Comparison of ENCODE assay signal across 29 cellular contexts in the genomic region with DNA sequence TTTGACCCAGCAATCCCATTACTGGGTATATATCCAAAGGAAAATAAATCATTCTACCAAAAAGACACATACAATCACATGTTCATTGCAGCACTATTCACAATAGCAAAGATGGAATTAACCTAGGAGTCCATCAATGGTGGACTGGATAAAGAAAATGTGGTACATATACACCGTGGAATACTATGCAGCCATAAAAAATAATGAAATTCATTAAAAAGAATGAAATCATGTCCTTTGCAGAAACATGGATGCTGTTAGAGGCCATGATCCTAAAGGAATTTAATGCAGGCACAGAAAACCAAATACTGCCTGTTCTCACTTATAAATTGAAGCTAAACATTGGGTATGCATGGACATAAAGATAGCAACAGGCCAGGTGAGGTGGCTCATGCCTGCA.
"Had no signal": no experiment of that assay in that cellular context is flagged by ENCODE, and none has a peak within 500 bp of the region (broad histone marks: within the 10 kb centered on the region; RNA-seq: fewer than 3 reads in every experiment).

No MANE protein-coding gene starts in this region.

- ATAC-seq: effector memory CD8-positive, alpha-beta T cell; esophagus mucosa; foreskin keratinocyte; gastrocnemius medialis; gastroesophageal sphincter; heart left ventricle; heart right ventricle had no signal

- H3K4me1 ChIP-seq: colonic mucosa, esophagus muscularis mucosa, esophagus squamous epithelium, foreskin keratinocyte, gastrocnemius medialis, gastroesophageal sphincter, heart left ventricle, heart right ventricle had no signal

- H3K9me3 Mint-ChIP-seq: dendritic cell treated with granulocyte-macrophage colony-stimulating factor and Interleukin-4, amounts not matched to agents 40 ng/mL and 50 ng/mL, for 4 days; effector memory CD8-positive, alpha-beta T cell; endodermal cell had no signal

- H3K9me3 ChIP-seq: colonic mucosa, esophagus muscularis mucosa, esophagus squamous epithelium, gastrocnemius medialis, gastroesophageal sphincter had no signal

- DNase-seq: colonic mucosa; cortex of kidney; dermis blood vessel endothelial cell; dorsolateral prefrontal cortex; effector CD4-positive, alpha-beta T cell; effector CD8-positive, alpha-beta T cell; effector memory CD4-positive, alpha-beta T cell; effector memory CD8-positive, alpha-beta T cell; endodermal cell; erythroblast; esophagus squamous epithelium; foreskin fibroblast; foreskin keratinocyte; foreskin melanocyte; gastrocnemius medialis; glutamatergic neuron; head of caudate nucleus; heart left ventricle; heart right ventricle had no signal

- H3K4me3 Mint-ChIP-seq: dendritic cell treated with granulocyte-macrophage colony-stimulating factor and Interleukin-4, amounts not matched to agents 40 ng/mL and 50 ng/mL, for 4 days; effector memory CD8-positive, alpha-beta T cell; endodermal cell had no signal

- H3K27ac ChIP-seq: colonic mucosa, coronary artery, dorsolateral prefrontal cortex, epithelial cell of prostate, esophagus muscularis mucosa, esophagus squamous epithelium, foreskin keratinocyte, gastrocnemius medialis, gastroesophageal sphincter, heart left ventricle, heart right ventricle had no signal

- H3K4me1 Mint-ChIP-seq: endodermal cell had no signal

- FAIRE-seq: colon, endometrium, endothelial cell of umbilical vein, frontal cortex had no signal

- H3K27ac Mint-ChIP-seq: dendritic cell treated with granulocyte-macrophage colony-stimulating factor and Interleukin-4, amounts not matched to agents 40 ng/mL and 50 ng/mL, for 4 days; effector memory CD8-positive, alpha-beta T cell; endodermal cell had no signal

- H3K4me3 ChIP-seq: colonic mucosa, coronary artery, dorsolateral prefrontal cortex, esophagus muscularis mucosa, esophagus squamous epithelium, gastrocnemius medialis, gastroesophageal sphincter, heart left ventricle, heart right ventricle had no signal

- H3K27me3 ChIP-seq: colonic mucosa, esophagus squamous epithelium, foreskin keratinocyte, gastrocnemius medialis, gastroesophageal sphincter, heart left ventricle had no signal

- H3K36me3 ChIP-seq: colonic mucosa, esophagus muscularis mucosa, esophagus squamous epithelium, gastrocnemius medialis, gastroesophageal sphincter, heart left ventricle, heart right ventricle had no signal
